8 cellular contexts compared by ENCODE assay signal in genomic region chr12:114662512-114663177, GRCh38. TPM values are rescaled to one million over a fixed set of nuclear protein-coding genes. Genes with fewer than 3 reads are reported as not detected.
DNase-seq lines count a peak whose midpoint lies in the region; ATAC-seq lines count a peak whose summit lies in the region.

No MANE protein-coding gene starts in this region.

- DNase-seq in EH (ENCODE audit: low read depth) (peak; percentile 96), MG63 (peak; percentile 70), T follicular helper cell (ENCODE audit: low read depth) (peak; percentile 48), anterior cingulate cortex (lab: John Stamatoyannopoulos, UW) (peak in 53 of 58 donors; percentile 2 to 85 (median 36)), hepatic stellate cell (ENCODE audit: low spot score) (peak; percentile 80), HuH-7.5 (ENCODE audit: low spot score) (no peak)

- H3K4me1 ChIP-seq in skeletal muscle satellite cell (ENCODE audit: control insufficient read depth, insufficient read depth, low read length), result peaks cover 51% of the 10 kb centered on the region

- H3K27me3 ChIP-seq in MG63 (no peaks in the 10 kb centered on the region), skeletal muscle satellite cell (ENCODE audit: control insufficient read depth, insufficient read depth, low read length) (no peaks in the 10 kb centered on the region)

- peak overlapping the region; percentile 53 for H3K4me2 ChIP-seq in skeletal muscle satellite cell (ENCODE audit: low read length)

- H3K4me3 ChIP-seq in MG63 (no peak overlapping the region), skeletal muscle satellite cell (ENCODE audit: low read length) (no peak overlapping the region)

- H3K36me3 ChIP-seq in MG63 (no peaks in the 10 kb centered on the region), skeletal muscle satellite cell (ENCODE audit: insufficient read depth, low read length) (no peaks in the 10 kb centered on the region)

- ATAC-seq in HG02623 (IDR thresholded peaks at IDR 0.05; ENCODE audit: unreplicated experiment), result no peak

- H3K9me3 ChIP-seq in MG63, result no peaks in the 10 kb centered on the region
- H3K9me3 ChIP-seq in skeletal muscle satellite cell (replicated peaks; ENCODE audit: low read length), result no peaks in the 10 kb centered on the region

- peak overlapping the region; percentile 59 for H3K9ac ChIP-seq in skeletal muscle satellite cell (ENCODE audit: low read depth, low read length)

RNA-seq across cellular contexts. Expression of gene TBX3, which starts 21.3 kb away (rescaled TPM):
- total RNA-seq in MG63 (2014; rRNA removed; shearing (Covaris generic); ENCODE audit: low replicate concordance), result 7.1 and 7.7 TPM in 2 replicates
- 68.1 and 69.0 TPM in 2 replicates for total RNA-seq in skeletal muscle satellite cell (2012; rRNA removed)
